ENCODE assay signal across 19 cellular contexts in the genomic region with DNA sequence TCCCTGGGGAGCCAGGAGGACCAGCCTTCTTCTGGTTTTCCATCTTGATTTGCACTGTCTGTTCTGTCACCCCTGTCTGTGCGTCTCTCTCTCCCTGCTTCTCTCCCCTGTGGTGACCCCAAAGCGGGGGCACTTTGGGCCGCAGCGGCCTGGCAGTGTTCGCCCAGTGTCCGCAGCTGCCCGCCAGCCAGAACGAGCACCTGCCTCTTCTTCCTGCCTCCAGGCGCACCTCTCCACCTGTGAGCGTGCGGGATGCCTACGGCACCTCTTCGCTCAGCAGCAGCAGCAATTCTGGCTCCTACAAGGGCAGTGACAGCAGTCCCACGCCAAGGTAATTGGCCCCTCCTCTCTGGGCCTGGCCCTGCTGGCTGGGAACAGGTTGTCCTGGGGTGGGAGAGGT.
"Had no signal": no experiment of that assay in that cellular context is flagged by ENCODE, and none has a peak within 500 bp of the region (broad histone marks: within the 10 kb centered on the region; RNA-seq: fewer than 3 reads in every experiment).

No MANE protein-coding gene starts in this region.

- H3K27me3 ChIP-seq: heart left ventricle, upper lobe of left lung had no signal

- H3K27ac Mint-ChIP-seq: activated CD8-positive, alpha-beta T cell treated with anti-CD3 and anti-CD28 coated beads, Interleukin-2, amount 10 ng/mL, durations not matched to agents 7 days and 5 days; activated T-helper 1 cell treated with anti-CD3 and anti-CD28 coated beads, Interleukin-12 subunit alpha, Interleukin-12 subunit beta, Interleukin-2, Interleukin-4 antibody, amounts not matched to agents 30 ng/mL and 10 ng/mL and 1 ng/mL, durations not matched to agents 14 hours and 24 hours and 36 hours; endodermal cell; progenitor cell of endocrine pancreas; T-helper 2 cell treated with Interferon-gamma antibody and Interleukin-4, amounts not matched to agents 5 μg/mL and 100 μg/mL, for 36 hours had no signal

- H3K27ac ChIP-seq: epithelial cell of prostate, heart left ventricle, upper lobe of left lung, VCaP had no signal

- H3K4me3 ChIP-seq: heart left ventricle, upper lobe of left lung had no signal

- H3K9me3 Mint-ChIP-seq: activated T-helper 1 cell treated with anti-CD3 and anti-CD28 coated beads, Interleukin-12 subunit alpha, Interleukin-12 subunit beta, Interleukin-2, Interleukin-4 antibody, amounts not matched to agents 30 ng/mL and 10 ng/mL and 1 ng/mL, durations not matched to agents 14 hours and 24 hours and 36 hours; endodermal cell; neural crest cell; T-cell; T-helper 2 cell treated with Interferon-gamma antibody and Interleukin-4, amounts not matched to agents 5 μg/mL and 100 μg/mL, for 36 hours had no signal

- H3K4me1 Mint-ChIP-seq: neural crest cell had no signal

- H3K4me3 Mint-ChIP-seq: activated CD8-positive, alpha-beta T cell treated with anti-CD3 and anti-CD28 coated beads, Interleukin-2, amount 10 ng/mL, durations not matched to agents 7 days and 5 days; activated T-helper 1 cell treated with anti-CD3 and anti-CD28 coated beads, Interleukin-12 subunit alpha, Interleukin-12 subunit beta, Interleukin-2, Interleukin-4 antibody, amounts not matched to agents 30 ng/mL and 10 ng/mL and 1 ng/mL, durations not matched to agents 14 hours and 24 hours and 36 hours; endodermal cell; neural crest cell; T-cell; T-helper 2 cell treated with Interferon-gamma antibody and Interleukin-4, amounts not matched to agents 5 μg/mL and 100 μg/mL, for 36 hours had no signal

- H3K9me3 ChIP-seq: heart left ventricle, upper lobe of left lung had no signal

- ATAC-seq: activated CD8-positive, alpha-beta T cell treated with anti-CD3 and anti-CD28 coated beads, Interleukin-2, amount 10 ng/mL, durations not matched to agents 7 days and 5 days; heart left ventricle; left colon; T-cell had no signal

- DNase-seq: activated CD4-positive, alpha-beta T cell treated with anti-CD3 and anti-CD28 coated beads, Interleukin-2, amount 50 U/mL, for 1 hour; activated CD4-positive, CD25-positive, alpha-beta regulatory T cell treated with anti-CD3 and anti-CD28 coated beads, Interleukin-2, amount 50 U/mL, for 72 hours; activated CD8-positive, alpha-beta T cell treated with anti-CD3 and anti-CD28 coated beads, Interleukin-2, amount 10 ng/mL, durations not matched to agents 7 days and 5 days; activated gamma-delta T cell treated with Interleukin-2 at 50 U/mL for 16 hours; cortex of kidney; endodermal cell; heart left ventricle; left colon; mesenchymal stem cell; stimulated activated CD4-positive, alpha-beta T cell treated with anti-CD3 and anti-CD28 coated beads, Interleukin-4, amount 100 ng/mL, for 1 hour; stimulated activated naive CD4-positive, alpha-beta T cell treated with Interleukin-2 at 50 U/mL for 16 hours; T-cell had no signal
